15 cellular contexts compared by ENCODE assay signal in genomic region chr10:100248820-100249219, GRCh38. TPM values are rescaled to one million over a fixed set of nuclear protein-coding genes. Genes with fewer than 3 reads are reported as not detected.
DNase-seq lines count a peak whose midpoint lies in the region; ATAC-seq and TF ChIP-seq lines count a peak whose summit lies in the region.
"Had no signal": no experiment of that assay in that cellular context is flagged by ENCODE, and none has a peak within 500 bp of the region (broad histone marks: within the 10 kb centered on the region; RNA-seq: fewer than 3 reads in every experiment).

No MANE protein-coding gene starts in this region.

- H3K27me3 Mint-ChIP-seq in progenitor cell of endocrine pancreas = no peaks in the 10 kb centered on the region
- H3K27me3 Mint-ChIP-seq: CD4-positive, CD25-positive, alpha-beta regulatory T cell had no signal

- H3K4me3 ChIP-seq in cardiac muscle cell (no peak overlapping the region), left ventricle myocardium inferior (no peak overlapping the region)
- H3K4me3 ChIP-seq: GM23248 had no signal

- intact Hi-C loops in cardiac septum (cut with DNase I) = no loop called here
- intact Hi-C loops in left ventricle myocardium inferior (cut with micrococcal nuclease) = no loop called here

- H3K9me3 ChIP-seq in cardiac muscle cell (ENCODE audit: low read depth) = no peaks in the 10 kb centered on the region
- H3K9me3 ChIP-seq in left ventricle myocardium inferior (replicated peaks) = no peaks in the 10 kb centered on the region
- H3K9me3 ChIP-seq: Caco-2 had no signal

- peaks cover 18% of the 10 kb centered on the region for H3K36me3 Mint-ChIP-seq in progenitor cell of endocrine pancreas (ENCODE audit: insufficient read depth)

- H3K4me1 ChIP-seq in cardiac muscle cell (ENCODE audit: low read depth) = peaks cover 23% of the 10 kb centered on the region
- peaks cover 3% of the 10 kb centered on the region for H3K4me1 ChIP-seq in left ventricle myocardium inferior

- H3K9me3 Mint-ChIP-seq in progenitor cell of endocrine pancreas (ENCODE audit: low read depth) = no peaks in the 10 kb centered on the region
- H3K9me3 Mint-ChIP-seq: CD4-positive, CD25-positive, alpha-beta regulatory T cell; CD8-positive, alpha-beta T cell had no signal

- H3K4me3 Mint-ChIP-seq in progenitor cell of endocrine pancreas (ENCODE audit: low read depth) = no peak overlapping the region
- H3K4me3 Mint-ChIP-seq: CD4-positive, CD25-positive, alpha-beta regulatory T cell; CD8-positive, alpha-beta T cell had no signal

- H3K27ac ChIP-seq in cardiac muscle cell = peak overlapping the region; percentile 25
- peak overlapping the region; percentile 32 for H3K27ac ChIP-seq in left ventricle myocardium inferior (replicated peaks)
- H3K27ac ChIP-seq: GM23248 had no signal

- no peak for TF ChIP-seq CTCF in cardiac muscle cell (IDR thresholded peaks at IDR 0.05; ENCODE audit: low read depth, low read length)
- no peak for TF ChIP-seq CTCF in left ventricle myocardium inferior (IDR thresholded peaks at IDR 0.05; ENCODE audit: borderline replicate concordance)
- TF ChIP-seq CTCF in progenitor cell of endocrine pancreas (IDR thresholded peaks at IDR 0.05; ENCODE audit: unreplicated experiment) = no peak

- no peaks in the 10 kb centered on the region for H3K27me3 ChIP-seq in cardiac muscle cell
- no peaks in the 10 kb centered on the region for H3K27me3 ChIP-seq in left ventricle myocardium inferior (ENCODE audit: low read depth)

- DNase-seq in cardiac muscle cell (ENCODE audit: low read depth in 1 of 2, low spot score in 1 of 2) (no peak), cardiac septum (ENCODE audit: low spot score) (no peak), left ventricle myocardium inferior (no peak), progenitor cell of endocrine pancreas (ENCODE audit: low spot score, unreplicated experiment) (no peak)
- DNase-seq: C1 segment of cervical spinal cord; Caco-2; CD4-positive, CD25-positive, alpha-beta regulatory T cell; CD8-positive, alpha-beta T cell; DMS153; DND-41; GM23248; H7; HCEC 1CT had no signal

- H3K27ac Mint-ChIP-seq in progenitor cell of endocrine pancreas = peak overlapping the region; percentile 49
- H3K27ac Mint-ChIP-seq: CD8-positive, alpha-beta T cell had no signal

- H3K36me3 ChIP-seq in cardiac muscle cell (peaks cover 40% of the 10 kb centered on the region), left ventricle myocardium inferior (peaks cover 98% of the 10 kb centered on the region)

- ATAC-seq in GM18873 (IDR thresholded peaks at IDR 0.05; ENCODE audit: low FRiP score, unreplicated experiment) (no peak), HG03571 (IDR thresholded peaks at IDR 0.05; ENCODE audit: unreplicated experiment) (no peak)
- ATAC-seq: CD8-positive, alpha-beta T cell had no signal

- no peaks in the 10 kb centered on the region for H3K4me1 Mint-ChIP-seq in progenitor cell of endocrine pancreas (ENCODE audit: low read depth)

RNA-seq across cellular contexts. Expression of gene CWF19L1, which starts 18.6 kb away (rescaled TPM):
- total RNA-seq in cardiac muscle cell = 14.3 and 14.4 TPM in 2 replicates
- 16.0 and 17.7 TPM in 2 replicates for polyA plus RNA-seq in cardiac muscle cell
- 15.9 TPM for total RNA-seq in cardiac septum
- 12.6 TPM for total RNA-seq in left ventricle myocardium inferior
- total RNA-seq in progenitor cell of endocrine pancreas = 23.3 and 23.8 TPM in 2 replicates

RNA-seq across cellular contexts. Expression of gene CHUK, which starts 19.4 kb away (rescaled TPM):
- total RNA-seq in cardiac muscle cell (5.7 and 6.0 TPM in 2 replicates), cardiac septum (11.9 TPM), left ventricle myocardium inferior (11.0 TPM), progenitor cell of endocrine pancreas (21.7 and 22.6 TPM in 2 replicates)
- polyA plus RNA-seq in cardiac muscle cell = 5.6 and 11.0 TPM in 2 replicates

RNA-seq across cellular contexts. Expression of gene BLOC1S2, which starts 37.7 kb away (rescaled TPM):
- total RNA-seq in cardiac muscle cell (14.7 and 22.1 TPM in 2 replicates), cardiac septum (27.8 TPM), left ventricle myocardium inferior (21.0 TPM), progenitor cell of endocrine pancreas (28.7 and 31.6 TPM in 2 replicates)
- 32.5 and 52.0 TPM in 2 replicates for polyA plus RNA-seq in cardiac muscle cell
